Comparison of ENCODE assay signal across 27 cellular contexts in genomic region chr6:147016440-147016839, GRCh38.
"Had no signal": no experiment of that assay in that cellular context is flagged by ENCODE, and none has a peak within 500 bp of the region (broad histone marks: within the 10 kb centered on the region; RNA-seq: fewer than 3 reads in every experiment).

No MANE protein-coding gene starts in this region.

- H3K36me3 Mint-ChIP-seq: activated CD4-positive, alpha-beta memory T cell treated with anti-CD3 and anti-CD28 coated beads for 36 hours; activated naive CD8-positive, alpha-beta T cell; IgD-negative memory B cell had no signal

- H3K27me3 ChIP-seq: ascending aorta had no signal

- H3K4me1 ChIP-seq: ascending aorta had no signal

- H3K27ac ChIP-seq: ascending aorta, PC-9 had no signal

- H3K27ac Mint-ChIP-seq: activated CD4-positive, alpha-beta memory T cell treated with anti-CD3 and anti-CD28 coated beads for 36 hours; activated naive CD8-positive, alpha-beta T cell; activated T-cell treated with anti-CD3 and anti-CD28 coated beads, Interleukin-2, amount 50 U/mL, for 24 hours; activated T-helper 2 cell treated with anti-CD3 and anti-CD28 coated beads, Interferon-gamma antibody, Interleukin-2, Interleukin-4, amounts not matched to agents 10 μg/mL and 5 μg/mL and 100 μg/mL, durations not matched to agents 14 hours and 24 hours and 36 hours; IgD-negative memory B cell had no signal

- H3K4me3 Mint-ChIP-seq: activated CD4-positive, alpha-beta memory T cell treated with anti-CD3 and anti-CD28 coated beads for 36 hours; activated naive CD8-positive, alpha-beta T cell; activated T-cell treated with anti-CD3 and anti-CD28 coated beads, Interleukin-2, amount 50 U/mL, for 24 hours; IgD-negative memory B cell had no signal

- H3K9me3 Mint-ChIP-seq: activated CD4-positive, alpha-beta memory T cell treated with anti-CD3 and anti-CD28 coated beads for 36 hours; activated T-cell treated with anti-CD3 and anti-CD28 coated beads, Interleukin-2, amount 50 U/mL, for 24 hours; activated T-helper 2 cell treated with anti-CD3 and anti-CD28 coated beads, Interferon-gamma antibody, Interleukin-2, Interleukin-4, amounts not matched to agents 10 μg/mL and 5 μg/mL and 100 μg/mL, durations not matched to agents 14 hours and 24 hours and 36 hours; IgD-negative memory B cell had no signal

- H3K4me2 ChIP-seq: PC-9 had no signal

- DNase-seq: activated CD4-positive, alpha-beta memory T cell treated with anti-CD3 and anti-CD28 coated beads for 36 hours; activated CD4-positive, alpha-beta T cell treated with anti-CD3 and anti-CD28 coated beads, Interleukin-2, amount 50 U/mL, for 1 hour; activated gamma-delta T cell; activated naive CD4-positive, alpha-beta T cell treated with Interleukin-2 at 50 U/mL for 16 hours; activated T-cell treated with anti-CD3 and anti-CD28 coated beads, Interleukin-2, amount 50 U/mL, for 24 hours; amygdala; Kasumi-1; KG1; NCI-H1092 treated with DMSO at 0.1 percent for 48 hours; NCI-H1417; NCI-H146; NCI-H187; NCI-H2029 treated with DMSO at 0.1 percent for 48 hours; NCI-H2107; NCI-H2171; NCI-H510A; NCI-H526; NCI-H748 treated with DMSO at 0.1 percent for 48 hours; PC-9; Right ventricle myocardium superior; SW 1271; T-helper 2 cell; T-helper 9 cell had no signal

- H3K9me3 ChIP-seq: ascending aorta had no signal

- H3K36me3 ChIP-seq: ascending aorta had no signal

- H3K27me3 Mint-ChIP-seq: activated CD4-positive, alpha-beta memory T cell treated with anti-CD3 and anti-CD28 coated beads for 36 hours; activated naive CD8-positive, alpha-beta T cell; activated T-cell treated with anti-CD3 and anti-CD28 coated beads, Interleukin-2, amount 50 U/mL, for 24 hours had no signal

- H2AFZ ChIP-seq: PC-9 had no signal

- H3K4me3 ChIP-seq: ascending aorta, PC-9 had no signal
